In the genomic region with DNA sequence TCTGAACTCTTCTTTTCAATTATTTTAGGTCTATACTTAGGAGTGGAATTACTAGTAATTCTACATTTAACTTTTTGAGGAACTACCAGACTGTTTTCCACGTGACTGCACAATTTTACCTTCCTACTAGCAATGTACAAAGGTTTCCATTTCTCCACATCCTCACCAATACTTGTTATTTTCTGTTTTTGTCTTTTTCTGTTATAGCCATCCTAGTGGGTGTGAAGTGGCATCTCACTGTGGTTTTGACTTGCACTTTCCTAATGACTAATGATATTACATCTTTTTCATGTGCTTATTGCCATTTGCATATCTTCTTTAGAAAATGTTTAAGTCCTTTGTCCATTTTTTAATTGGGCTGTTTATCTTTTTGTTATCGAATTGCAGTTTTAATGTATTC, we compare ENCODE assay signal across 1 cellular context.
TF ChIP-seq lines count a peak whose summit lies in the region.

No MANE protein-coding gene starts in this region.

TF ChIP-seq in A549, 52 proteins besides CTCF, POLR2A, EP300 and RAD21 (continued from another document):
- TF ChIP-seq, protein P1, sequence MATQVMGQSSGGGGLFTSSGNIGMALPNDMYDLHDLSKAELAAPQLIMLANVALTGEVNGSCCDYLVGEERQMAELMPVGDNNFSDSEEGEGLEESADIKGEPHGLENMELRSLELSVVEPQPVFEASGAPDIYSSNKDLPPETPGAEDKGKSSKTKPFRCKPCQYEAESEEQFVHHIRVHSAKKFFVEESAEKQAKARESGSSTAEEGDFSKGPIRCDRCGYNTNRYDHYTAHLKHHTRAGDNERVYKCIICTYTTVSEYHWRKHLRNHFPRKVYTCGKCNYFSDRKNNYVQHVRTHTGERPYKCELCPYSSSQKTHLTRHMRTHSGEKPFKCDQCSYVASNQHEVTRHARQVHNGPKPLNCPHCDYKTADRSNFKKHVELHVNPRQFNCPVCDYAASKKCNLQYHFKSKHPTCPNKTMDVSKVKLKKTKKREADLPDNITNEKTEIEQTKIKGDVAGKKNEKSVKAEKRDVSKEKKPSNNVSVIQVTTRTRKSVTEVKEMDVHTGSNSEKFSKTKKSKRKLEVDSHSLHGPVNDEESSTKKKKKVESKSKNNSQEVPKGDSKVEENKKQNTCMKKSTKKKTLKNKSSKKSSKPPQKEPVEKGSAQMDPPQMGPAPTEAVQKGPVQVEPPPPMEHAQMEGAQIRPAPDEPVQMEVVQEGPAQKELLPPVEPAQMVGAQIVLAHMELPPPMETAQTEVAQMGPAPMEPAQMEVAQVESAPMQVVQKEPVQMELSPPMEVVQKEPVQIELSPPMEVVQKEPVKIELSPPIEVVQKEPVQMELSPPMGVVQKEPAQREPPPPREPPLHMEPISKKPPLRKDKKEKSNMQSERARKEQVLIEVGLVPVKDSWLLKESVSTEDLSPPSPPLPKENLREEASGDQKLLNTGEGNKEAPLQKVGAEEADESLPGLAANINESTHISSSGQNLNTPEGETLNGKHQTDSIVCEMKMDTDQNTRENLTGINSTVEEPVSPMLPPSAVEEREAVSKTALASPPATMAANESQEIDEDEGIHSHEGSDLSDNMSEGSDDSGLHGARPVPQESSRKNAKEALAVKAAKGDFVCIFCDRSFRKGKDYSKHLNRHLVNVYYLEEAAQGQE (IDR thresholded peaks at IDR 0.05) = no peak
- no peak for TF ChIP-seq CBX2 (IDR thresholded peaks at IDR 0.05; ENCODE audit: borderline replicate concordance, low read depth)
- TF ChIP-seq, protein P2, sequence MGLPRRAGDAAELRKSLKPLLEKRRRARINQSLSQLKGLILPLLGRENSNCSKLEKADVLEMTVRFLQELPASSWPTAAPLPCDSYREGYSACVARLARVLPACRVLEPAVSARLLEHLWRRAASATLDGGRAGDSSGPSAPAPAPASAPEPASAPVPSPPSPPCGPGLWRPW (IDR thresholded peaks at IDR 0.05) = no peak
TF ChIP-seq in A549: peak in this region for 0.
